Comparison of ENCODE assay signal across 21 cellular contexts in genomic region chr15:99616773-99617342, GRCh38. TPM values are rescaled to one million over a fixed set of nuclear protein-coding genes. Genes with fewer than 3 reads are reported as not detected.
DNase-seq lines count a peak whose midpoint lies in the region; ATAC-seq, FAIRE-seq and TF ChIP-seq lines count a peak whose summit lies in the region.
"Had no signal": no experiment of that assay in that cellular context is flagged by ENCODE, and none has a peak within 500 bp of the region (broad histone marks: within the 10 kb centered on the region; RNA-seq: fewer than 3 reads in every experiment).

No MANE protein-coding gene starts in this region.

- intact Hi-C loops in naive thymus-derived CD4-positive, alpha-beta T cell (cut with micrococcal nuclease), result loop anchor here in 1 of 2 donors (5.0 kb wide), 1 partner anchor 50 kb away; the partner anchor contains the start of gene MEF2A

- no peak overlapping the region for H3K4me3 ChIP-seq in naive thymus-derived CD4-positive, alpha-beta T cell (ENCODE audit: low read length)
- H3K4me3 ChIP-seq: BLaER1 treated with 17β-estradiol and CSF1 and Interleukin-3, amounts not matched to agents 10 nM and 100 nM; thyroid gland had no signal

- CTCF ChIA-PET in WTC11 (lab: Charles Lee), result interaction anchor here (1.0 kb wide), 1 partner anchor 87 kb away, joined by 3 read pairs; no protein-coding TSS in a partner anchor
- CTCF ChIA-PET in naive thymus-derived CD4-positive, alpha-beta T cell (lab: Charles Lee), result no interaction called here

- peak; percentile 56 for FAIRE-seq in GM19239 (lab: Jason Lieb, UNC)

- H3K4me1 ChIP-seq in naive thymus-derived CD4-positive, alpha-beta T cell (ENCODE audit: control insufficient read depth in 2 of 2, insufficient read depth in 2 of 2, low read length in 2 of 2), result peaks cover 4 to 14% of the 10 kb centered on the region in 2 donors

- no peaks in the 10 kb centered on the region for H3K9me3 ChIP-seq in naive thymus-derived CD4-positive, alpha-beta T cell (ENCODE audit: control insufficient read depth in 2 of 3, low read length in 3 of 3)
- H3K9me3 ChIP-seq: thyroid gland had no signal

- no peaks in the 10 kb centered on the region for H3K36me3 ChIP-seq in naive thymus-derived CD4-positive, alpha-beta T cell (ENCODE audit: control insufficient read depth in 2 of 3, insufficient read depth in 3 of 3, low read length in 3 of 3)
- H3K36me3 ChIP-seq: thyroid gland had no signal

- no peak overlapping the region for H3K4me3 Mint-ChIP-seq in activated T-cell treated with anti-CD3 and anti-CD28 coated beads, Interleukin-2, amount 50 U/mL, for 24 hours
- H3K4me3 Mint-ChIP-seq in WTC11, result no peak overlapping the region
- H3K4me3 Mint-ChIP-seq in naive thymus-derived CD4-positive, alpha-beta T cell, result peak overlapping the region in 6 of 10 donors; percentile 4 to 80 (median 24)
- H3K4me3 Mint-ChIP-seq: nephron; stimulated activated naive B cell treated with anti-CD40 and anti-IgM and Interleukin-4, amounts not matched to agents 10 μg/mL and 1 μg/mL and 100 μg/mL, for 72 hours had no signal

- H3K27me3 Mint-ChIP-seq in activated T-cell treated with anti-CD3 and anti-CD28 coated beads, Interleukin-2, amount 50 U/mL, for 24 hours, result no peaks in the 10 kb centered on the region
- H3K27me3 Mint-ChIP-seq in WTC11 (ENCODE audit: low read depth), result no peaks in the 10 kb centered on the region
- no peaks in the 10 kb centered on the region for H3K27me3 Mint-ChIP-seq in naive thymus-derived CD4-positive, alpha-beta T cell
- H3K27me3 Mint-ChIP-seq: stimulated activated naive B cell treated with anti-CD40 and anti-IgM and Interleukin-4, amounts not matched to agents 10 μg/mL and 1 μg/mL and 100 μg/mL, for 72 hours had no signal

- DNase-seq in activated T-cell treated with anti-CD3 and anti-CD28 coated beads, Interleukin-2, amount 50 U/mL, for 24 hours, result no peak
- DNase-seq in activated T-cell treated with anti-CD3 and anti-CD28 coated beads, Interleukin-2, amount 50 U/mL, for 48 hours, result no peak
- no peak for DNase-seq in GM19239 (ENCODE audit: insufficient read length, low spot score)
- DNase-seq in WTC11 (ENCODE audit: low spot score), result no peak
- DNase-seq in naive thymus-derived CD4-positive, alpha-beta T cell, result peak in 3 of 9 donors; percentile 5 to 36 (median 20)
- no peak for DNase-seq in NK-92 treated with Interleukin-12 subunit alpha and Interleukin-12 subunit beta, amount 100 ng/mL, for 24 hours (lab: John Stamatoyannopoulos, UW)
- DNase-seq in D341Med (ENCODE audit: low spot score), result no peak
- DNase-seq in iPS-NIHi7 (ENCODE audit: extremely low spot score), result no peak
- DNase-seq: amygdala; caudate nucleus; DMS 273 treated with DMSO at 0.1 percent for 48 hours; foreskin keratinocyte; mesendoderm; NCI-H1436; NCI-H524; posterior cingulate gyrus; stimulated activated naive B cell treated with anti-CD40 and anti-IgM and Interleukin-4, amounts not matched to agents 10 μg/mL and 1 μg/mL and 100 μg/mL, for 72 hours; thyroid gland had no signal

- peaks cover 8% of the 10 kb centered on the region for H3K36me3 Mint-ChIP-seq in activated T-cell treated with anti-CD3 and anti-CD28 coated beads, Interleukin-2, amount 50 U/mL, for 24 hours (ENCODE audit: low read depth)
- H3K36me3 Mint-ChIP-seq in WTC11, result no peaks in the 10 kb centered on the region
- H3K36me3 Mint-ChIP-seq in naive thymus-derived CD4-positive, alpha-beta T cell, result peaks cover 0 to 16% (median 4%) of the 10 kb centered on the region in 5 donors

- H3K27ac Mint-ChIP-seq in activated T-cell treated with anti-CD3 and anti-CD28 coated beads, Interleukin-2, amount 50 U/mL, for 24 hours, result peak overlapping the region; percentile 37
- peak overlapping the region; percentile 65; the same call in 1 of the 2 replicates for H3K27ac Mint-ChIP-seq in WTC11
- H3K27ac Mint-ChIP-seq in naive thymus-derived CD4-positive, alpha-beta T cell, result peak overlapping the region in 8 of 9 donors; percentile 0 to 86 (median 43)
- H3K27ac Mint-ChIP-seq: nephron had no signal

- POLR2A ChIA-PET in WTC11 (lab: Charles Lee), result no interaction called here
- POLR2A ChIA-PET in naive thymus-derived CD4-positive, alpha-beta T cell (lab: Charles Lee), result interaction anchor here (0.7 kb wide), 1 partner anchor 113 kb away, joined by 3 read pairs; no protein-coding TSS in a partner anchor

- no peak for TF ChIP-seq CTCF in WTC11 (IDR thresholded peaks at IDR 0.05)

- no peak for ATAC-seq in WTC11
- ATAC-seq in naive thymus-derived CD4-positive, alpha-beta T cell, result peak; percentile 36
- ATAC-seq: foreskin keratinocyte; stimulated activated naive B cell treated with anti-CD40 and anti-IgM and Interleukin-4, amounts not matched to agents 10 μg/mL and 1 μg/mL and 100 μg/mL, for 72 hours had no signal

- no peak overlapping the region for H3K27ac ChIP-seq in naive thymus-derived CD4-positive, alpha-beta T cell (ENCODE audit: low read depth, low read length)
- H3K27ac ChIP-seq: BLaER1 treated with 17β-estradiol and CSF1 and Interleukin-3, amounts not matched to agents 10 nM and 100 nM; epithelial cell of prostate; foreskin keratinocyte; thyroid gland had no signal

- H3K27me3 ChIP-seq in naive thymus-derived CD4-positive, alpha-beta T cell (ENCODE audit: control insufficient read depth in 2 of 2, insufficient read depth in 2 of 2, low read length in 2 of 2), result no peaks in the 10 kb centered on the region
- H3K27me3 ChIP-seq: BLaER1 treated with 17β-estradiol and CSF1 and Interleukin-3, amounts not matched to agents 10 nM and 100 nM; foreskin keratinocyte; thyroid gland had no signal

- peaks cover 64% of the 10 kb centered on the region for H3K4me1 Mint-ChIP-seq in activated T-cell treated with anti-CD3 and anti-CD28 coated beads, Interleukin-2, amount 50 U/mL, for 24 hours (ENCODE audit: low read depth)
- peaks cover 71% of the 10 kb centered on the region for H3K4me1 Mint-ChIP-seq in WTC11
- peaks cover 23 to 78% (median 72%) of the 10 kb centered on the region in 7 donors for H3K4me1 Mint-ChIP-seq in naive thymus-derived CD4-positive, alpha-beta T cell

- H3K9me3 Mint-ChIP-seq in activated T-cell treated with anti-CD3 and anti-CD28 coated beads, Interleukin-2, amount 50 U/mL, for 24 hours, result no peaks in the 10 kb centered on the region
- no peaks in the 10 kb centered on the region for H3K9me3 Mint-ChIP-seq in WTC11
- H3K9me3 Mint-ChIP-seq in naive thymus-derived CD4-positive, alpha-beta T cell, result no peaks in the 10 kb centered on the region
- H3K9me3 Mint-ChIP-seq: nephron had no signal

TF ChIP-seq in WTC11, 78 proteins besides CTCF, POLR2A, EP300 and RAD21 (continues in another document):
- TF ChIP-seq AR (CRISPR knock-in tag; IDR thresholded peaks at IDR 0.05) (no peak), OVOL2 (CRISPR knock-in tag; IDR thresholded peaks at IDR 0.05; ENCODE audit: borderline replicate concordance) (no peak), ZNF263 (CRISPR knock-in tag; IDR thresholded peaks at IDR 0.05; ENCODE audit: low read depth) (no peak), ZNF512 (CRISPR knock-in tag; IDR thresholded peaks at IDR 0.05; ENCODE audit: borderline replicate concordance) (no peak), KAT7 (CRISPR knock-in tag; IDR thresholded peaks at IDR 0.05; ENCODE audit: borderline replicate concordance) (no peak), SOX15 (CRISPR knock-in tag; IDR thresholded peaks at IDR 0.05) (no peak), PREB (CRISPR knock-in tag; IDR thresholded peaks at IDR 0.05; ENCODE audit: borderline replicate concordance) (no peak), NR2C2 (CRISPR knock-in tag; IDR thresholded peaks at IDR 0.05) (no peak)

RNA-seq across cellular contexts. Expression of gene MEF2A, which starts 51.1 kb away (rescaled TPM):
- total RNA-seq in WTC11 (2021), result 22.2 to 30.7 TPM (median 25.5 TPM) in 3 replicates
- total RNA-seq in naive thymus-derived CD4-positive, alpha-beta T cell, result 10 to 100 TPM; 24.2 to 42.8 (median 38.5) TPM
- 10 to 100 TPM; 17.2 to 21.8 TPM for polyA plus RNA-seq in naive thymus-derived CD4-positive, alpha-beta T cell

Comparison
In these comparisons a context has a peak if more than half of its experiments do, and no peak if none do; other contexts are left out.
1. H3K4me3 Mint-ChIP-seq: peak in naive thymus-derived CD4-positive, alpha-beta T cell (6 of 10); none in activated T-cell treated with anti-CD3 and anti-CD28 coated beads, Interleukin-2, amount 50 U/mL, for 24 hours (single experiment) and WTC11 (single experiment).
2. Peak in every context shown above with its lines, with median percentiles within 50 percentile points of each other: H3K27ac Mint-ChIP-seq.